ENCODE assay signal across 1 cellular context in the genomic region with DNA sequence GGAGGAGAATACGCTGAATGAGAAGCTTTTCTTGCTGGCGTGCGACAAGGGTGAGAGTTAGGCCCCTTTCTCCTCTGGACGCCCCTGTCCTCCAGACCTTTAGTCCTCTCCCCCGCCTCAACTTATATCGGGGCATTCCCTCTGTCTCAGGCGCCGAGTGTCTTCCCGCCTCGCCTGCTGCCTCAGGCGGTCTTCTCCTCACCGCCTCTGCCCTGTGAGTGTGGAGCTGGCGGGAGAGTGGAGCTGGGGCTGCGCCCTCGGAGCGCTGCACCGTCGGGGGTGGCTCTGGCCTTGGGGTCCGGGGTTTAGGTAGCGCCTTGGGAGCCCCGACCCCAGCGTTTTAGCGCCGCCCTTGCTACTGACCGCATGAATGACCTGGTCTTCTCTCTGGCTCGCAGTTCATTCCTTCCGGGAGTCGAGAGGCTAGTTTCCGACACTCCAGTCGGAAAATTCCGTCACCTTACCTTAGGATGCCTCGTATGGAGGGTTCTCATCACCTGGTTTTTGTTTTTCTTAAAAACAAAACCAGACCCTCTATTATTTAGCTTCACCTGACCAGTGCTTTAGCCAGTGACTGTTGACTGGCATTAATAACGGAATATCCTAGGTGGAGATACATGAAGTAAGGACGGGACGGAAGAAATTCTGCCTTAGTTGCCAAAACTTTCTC.
TF ChIP-seq lines count a peak whose summit lies in the region.

No MANE protein-coding gene starts in this region.

TF ChIP-seq in HepG2, 621 proteins besides CTCF, POLR2A, EP300 and RAD21 (continued from another document and continues in another):
- TF ChIP-seq, protein P1, sequence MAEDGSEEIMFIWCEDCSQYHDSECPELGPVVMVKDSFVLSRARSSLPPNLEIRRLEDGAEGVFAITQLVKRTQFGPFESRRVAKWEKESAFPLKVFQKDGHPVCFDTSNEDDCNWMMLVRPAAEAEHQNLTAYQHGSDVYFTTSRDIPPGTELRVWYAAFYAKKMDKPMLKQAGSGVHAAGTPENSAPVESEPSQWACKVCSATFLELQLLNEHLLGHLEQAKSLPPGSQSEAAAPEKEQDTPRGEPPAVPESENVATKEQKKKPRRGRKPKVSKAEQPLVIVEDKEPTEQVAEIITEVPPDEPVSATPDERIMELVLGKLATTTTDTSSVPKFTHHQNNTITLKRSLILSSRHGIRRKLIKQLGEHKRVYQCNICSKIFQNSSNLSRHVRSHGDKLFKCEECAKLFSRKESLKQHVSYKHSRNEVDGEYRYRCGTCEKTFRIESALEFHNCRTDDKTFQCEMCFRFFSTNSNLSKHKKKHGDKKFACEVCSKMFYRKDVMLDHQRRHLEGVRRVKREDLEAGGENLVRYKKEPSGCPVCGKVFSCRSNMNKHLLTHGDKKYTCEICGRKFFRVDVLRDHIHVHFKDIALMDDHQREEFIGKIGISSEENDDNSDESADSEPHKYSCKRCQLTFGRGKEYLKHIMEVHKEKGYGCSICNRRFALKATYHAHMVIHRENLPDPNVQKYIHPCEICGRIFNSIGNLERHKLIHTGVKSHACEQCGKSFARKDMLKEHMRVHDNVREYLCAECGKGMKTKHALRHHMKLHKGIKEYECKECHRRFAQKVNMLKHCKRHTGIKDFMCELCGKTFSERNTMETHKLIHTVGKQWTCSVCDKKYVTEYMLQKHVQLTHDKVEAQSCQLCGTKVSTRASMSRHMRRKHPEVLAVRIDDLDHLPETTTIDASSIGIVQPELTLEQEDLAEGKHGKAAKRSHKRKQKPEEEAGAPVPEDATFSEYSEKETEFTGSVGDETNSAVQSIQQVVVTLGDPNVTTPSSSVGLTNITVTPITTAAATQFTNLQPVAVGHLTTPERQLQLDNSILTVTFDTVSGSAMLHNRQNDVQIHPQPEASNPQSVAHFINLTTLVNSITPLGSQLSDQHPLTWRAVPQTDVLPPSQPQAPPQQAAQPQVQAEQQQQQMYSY (CRISPR knock-in tag; IDR thresholded peaks at IDR 0.05): peak; percentile 77
- TF ChIP-seq ZFX (CRISPR knock-in tag; IDR thresholded peaks at IDR 0.05; ENCODE audit: low read depth): peak; percentile 43; the same call in 1 of the 2 replicates
- peak; percentile 53; the same call in 1 of the 2 replicates for TF ChIP-seq AHR (CRISPR knock-in tag; IDR thresholded peaks at IDR 0.05)
- peak; percentile 55; the same call in 1 of the 2 replicates for TF ChIP-seq SMAD1 (CRISPR knock-in tag; IDR thresholded peaks at IDR 0.05; ENCODE audit: borderline replicate concordance, low read depth)
- no peak for TF ChIP-seq ZNF382 (CRISPR knock-in tag; IDR thresholded peaks at IDR 0.05; ENCODE audit: borderline replicate concordance)
- peak; percentile 73 for TF ChIP-seq HNF1B (CRISPR knock-in tag; IDR thresholded peaks at IDR 0.05)
- TF ChIP-seq RBM39 (IDR thresholded peaks at IDR 0.05; ENCODE audit: low read depth, low read length, poor library complexity, severe bottlenecking): peak; percentile 49
- peak; percentile 51; the same call in 1 of the 2 replicates for TF ChIP-seq ZNF292 (CRISPR knock-in tag; IDR thresholded peaks at IDR 0.05; ENCODE audit: borderline replicate concordance, low read depth)
- TF ChIP-seq HOXA9 (CRISPR knock-in tag; IDR thresholded peaks at IDR 0.05; ENCODE audit: borderline replicate concordance): peak; percentile 66; the same call in 1 of the 2 replicates
- no peak; the same call in 1 of the 2 replicates for TF ChIP-seq ZNF136 (CRISPR knock-in tag; IDR thresholded peaks at IDR 0.05; ENCODE audit: low read depth)
- peak; percentile 82; the same call in 1 of the 2 replicates for TF ChIP-seq SIN3A (IDR thresholded peaks at IDR 0.05; ENCODE audit: borderline replicate concordance, low read depth, low read length)
- 0 out of 2 replicates have a peak, but pooled peaks have one; percentile 36 for TF ChIP-seq NAIF1 (CRISPR knock-in tag; IDR thresholded peaks at IDR 0.05; ENCODE audit: borderline replicate concordance)
- peak; percentile 66 for TF ChIP-seq PAXIP1 (CRISPR knock-in tag; conservative IDR thresholded peaks at IDR 0.05)
- 0 out of 2 replicates have a peak, but pooled peaks have one; percentile 53 for TF ChIP-seq NFIC (IDR thresholded peaks at IDR 0.05; ENCODE audit: low read length)
- TF ChIP-seq, protein P2, sequence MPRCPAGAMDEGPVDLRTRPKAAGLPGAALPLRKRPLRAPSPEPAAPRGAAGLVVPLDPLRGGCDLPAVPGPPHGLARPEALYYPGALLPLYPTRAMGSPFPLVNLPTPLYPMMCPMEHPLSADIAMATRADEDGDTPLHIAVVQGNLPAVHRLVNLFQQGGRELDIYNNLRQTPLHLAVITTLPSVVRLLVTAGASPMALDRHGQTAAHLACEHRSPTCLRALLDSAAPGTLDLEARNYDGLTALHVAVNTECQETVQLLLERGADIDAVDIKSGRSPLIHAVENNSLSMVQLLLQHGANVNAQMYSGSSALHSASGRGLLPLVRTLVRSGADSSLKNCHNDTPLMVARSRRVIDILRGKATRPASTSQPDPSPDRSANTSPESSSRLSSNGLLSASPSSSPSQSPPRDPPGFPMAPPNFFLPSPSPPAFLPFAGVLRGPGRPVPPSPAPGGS (CRISPR knock-in tag; IDR thresholded peaks at IDR 0.05): peak; percentile 27; the same call in 1 of the 2 replicates
- TF ChIP-seq, protein P3, sequence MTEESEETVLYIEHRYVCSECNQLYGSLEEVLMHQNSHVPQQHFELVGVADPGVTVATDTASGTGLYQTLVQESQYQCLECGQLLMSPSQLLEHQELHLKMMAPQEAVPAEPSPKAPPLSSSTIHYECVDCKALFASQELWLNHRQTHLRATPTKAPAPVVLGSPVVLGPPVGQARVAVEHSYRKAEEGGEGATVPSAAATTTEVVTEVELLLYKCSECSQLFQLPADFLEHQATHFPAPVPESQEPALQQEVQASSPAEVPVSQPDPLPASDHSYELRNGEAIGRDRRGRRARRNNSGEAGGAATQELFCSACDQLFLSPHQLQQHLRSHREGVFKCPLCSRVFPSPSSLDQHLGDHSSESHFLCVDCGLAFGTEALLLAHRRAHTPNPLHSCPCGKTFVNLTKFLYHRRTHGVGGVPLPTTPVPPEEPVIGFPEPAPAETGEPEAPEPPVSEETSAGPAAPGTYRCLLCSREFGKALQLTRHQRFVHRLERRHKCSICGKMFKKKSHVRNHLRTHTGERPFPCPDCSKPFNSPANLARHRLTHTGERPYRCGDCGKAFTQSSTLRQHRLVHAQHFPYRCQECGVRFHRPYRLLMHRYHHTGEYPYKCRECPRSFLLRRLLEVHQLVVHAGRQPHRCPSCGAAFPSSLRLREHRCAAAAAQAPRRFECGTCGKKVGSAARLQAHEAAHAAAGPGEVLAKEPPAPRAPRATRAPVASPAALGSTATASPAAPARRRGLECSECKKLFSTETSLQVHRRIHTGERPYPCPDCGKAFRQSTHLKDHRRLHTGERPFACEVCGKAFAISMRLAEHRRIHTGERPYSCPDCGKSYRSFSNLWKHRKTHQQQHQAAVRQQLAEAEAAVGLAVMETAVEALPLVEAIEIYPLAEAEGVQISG (CRISPR knock-in tag; IDR thresholded peaks at IDR 0.05): 0 out of 2 replicates have a peak, but pooled peaks have one; percentile 19
- TF ChIP-seq ZNF451 (CRISPR knock-in tag; IDR thresholded peaks at IDR 0.05): no peak
- TF ChIP-seq PPARG (CRISPR knock-in tag; conservative IDR thresholded peaks at IDR 0.05): 0 out of 2 replicates have a peak, but pooled peaks have one; percentile 8
- TF ChIP-seq ZNF619 (CRISPR knock-in tag; IDR thresholded peaks at IDR 0.05): peak; percentile 43; the same call in 1 of the 2 replicates
- TF ChIP-seq HNRNPL (IDR thresholded peaks at IDR 0.05; ENCODE audit: low read depth, low read length): no peak
- TF ChIP-seq, protein P4, sequence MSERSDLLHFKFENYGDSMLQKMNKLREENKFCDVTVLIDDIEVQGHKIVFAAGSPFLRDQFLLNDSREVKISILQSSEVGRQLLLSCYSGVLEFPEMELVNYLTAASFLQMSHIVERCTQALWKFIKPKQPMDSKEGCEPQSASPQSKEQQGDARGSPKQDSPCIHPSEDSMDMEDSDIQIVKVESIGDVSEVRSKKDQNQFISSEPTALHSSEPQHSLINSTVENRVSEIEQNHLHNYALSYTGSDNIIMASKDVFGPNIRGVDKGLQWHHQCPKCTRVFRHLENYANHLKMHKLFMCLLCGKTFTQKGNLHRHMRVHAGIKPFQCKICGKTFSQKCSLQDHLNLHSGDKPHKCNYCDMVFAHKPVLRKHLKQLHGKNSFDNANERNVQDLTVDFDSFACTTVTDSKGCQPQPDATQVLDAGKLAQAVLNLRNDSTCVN (CRISPR knock-in tag; IDR thresholded peaks at IDR 0.05; ENCODE audit: borderline replicate concordance): no peak
- TF ChIP-seq ZNF777 (CRISPR knock-in tag; IDR thresholded peaks at IDR 0.05): peak; percentile 91
- no peak for TF ChIP-seq ZKSCAN8 (CRISPR knock-in tag; IDR thresholded peaks at IDR 0.05; ENCODE audit: borderline replicate concordance)
- 0 out of 2 replicates have a peak, but pooled peaks have one; percentile 25 for TF ChIP-seq MIER2 (CRISPR knock-in tag; IDR thresholded peaks at IDR 0.05)
- TF ChIP-seq ELF3 (CRISPR knock-in tag; IDR thresholded peaks at IDR 0.05): 0 out of 2 replicates have a peak, but pooled peaks have one; percentile 36
- TF ChIP-seq HNF4A (CRISPR knock-in tag; IDR thresholded peaks at IDR 0.05): peak; percentile 25; the same call in 1 of the 2 replicates
- no peak for TF ChIP-seq ZFP36 (IDR thresholded peaks at IDR 0.05; ENCODE audit: borderline replicate concordance, low read depth, low read length, partially characterized antibody)
- TF ChIP-seq ZSCAN21 (CRISPR knock-in tag; IDR thresholded peaks at IDR 0.05; ENCODE audit: borderline replicate concordance): 0 out of 2 replicates have a peak, but pooled peaks have one; percentile 26
- TF ChIP-seq ZMYM2 (CRISPR knock-in tag; IDR thresholded peaks at IDR 0.05): peak; percentile 94
- TF ChIP-seq ZNF556 (CRISPR knock-in tag; IDR thresholded peaks at IDR 0.05; ENCODE audit: borderline replicate concordance): 0 out of 2 replicates have a peak, but pooled peaks have one; percentile 31
- no peak for TF ChIP-seq MIXL1 (CRISPR knock-in tag; IDR thresholded peaks at IDR 0.05)
- peak; percentile 37; the same call in 1 of the 2 replicates for TF ChIP-seq ZSCAN25 (CRISPR knock-in tag; IDR thresholded peaks at IDR 0.05)
- 0 out of 2 replicates have a peak, but pooled peaks have one; percentile 39 for TF ChIP-seq HOXA3 (CRISPR knock-in tag; IDR thresholded peaks at IDR 0.05)
- no peak for TF ChIP-seq PATZ1 (CRISPR knock-in tag; IDR thresholded peaks at IDR 0.05)
- peak; percentile 94 for TF ChIP-seq ZC3H13 (CRISPR knock-in tag; IDR thresholded peaks at IDR 0.05)
- TF ChIP-seq THAP7 (CRISPR knock-in tag; IDR thresholded peaks at IDR 0.05): peak; percentile 61; the same call in 1 of the 2 replicates
